ENCODE assay signal across 23 cellular contexts in the genomic region with DNA sequence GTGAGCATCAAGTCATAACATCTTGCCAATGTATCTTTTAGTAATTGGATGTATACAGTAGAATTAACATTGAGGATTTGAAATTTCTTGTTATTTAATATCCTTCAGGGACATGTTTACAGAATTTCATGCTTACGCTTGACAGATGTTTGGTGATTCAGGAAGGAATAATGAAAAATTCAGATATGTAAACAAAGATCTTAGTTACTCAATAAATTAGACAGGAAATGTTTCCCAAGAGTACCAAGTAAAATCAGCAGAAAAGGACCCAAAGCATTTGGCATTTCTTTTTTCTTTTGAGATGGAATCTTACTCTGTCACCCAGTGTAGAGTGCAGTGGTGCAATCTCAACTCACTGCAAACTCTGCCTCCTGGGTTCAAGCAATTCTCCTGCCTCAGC. TPM values are rescaled to one million over a fixed set of nuclear protein-coding genes. Genes with fewer than 3 reads are reported as not detected.
"Had no signal": no experiment of that assay in that cellular context is flagged by ENCODE, and none has a peak within 500 bp of the region (broad histone marks: within the 10 kb centered on the region; RNA-seq: fewer than 3 reads in every experiment).

No MANE protein-coding gene starts in this region.

- H3K9me3 ChIP-seq: mucosa of descending colon, ovary had no signal

- H3K27me3 ChIP-seq: ovary had no signal

- H3K36me3 ChIP-seq: heart left ventricle, ovary, right atrium auricular region, sigmoid colon had no signal

- H3K4me1 ChIP-seq: right atrium auricular region had no signal

- H3K4me3 ChIP-seq: coronary artery, heart left ventricle, mucosa of descending colon, ovary, right atrium auricular region, sigmoid colon had no signal

- FAIRE-seq: endothelial cell of umbilical vein, frontal cortex, small intestine had no signal

- DNase-seq: effector CD4-positive, alpha-beta T cell; endodermal cell; heart left ventricle; hippocampal formation; islet precursor cell; mucosa of descending colon; natural killer cell; ovary; sigmoid colon; small intestine; stimulated activated CD4-positive, alpha-beta T cell treated with anti-CD3 and anti-CD28 coated beads, Interleukin-12 subunit alpha, Interleukin-12 subunit beta, amount 100 ng/mL, for 4 hours; stimulated activated naive CD4-positive, alpha-beta T cell treated with Interleukin-2 at 50 U/mL for 16 hours had no signal

- ATAC-seq: heart left ventricle, left lobe of liver, mucosa of descending colon, natural killer cell had no signal

- H3K27ac ChIP-seq: coronary artery, heart left ventricle, ovary, right atrium auricular region, sigmoid colon had no signal

RNA-seq across cellular contexts. Expression of a gene that starts 4.7 kb away (rescaled TPM):
- total RNA-seq: dermis microvascular lymphatic vessel endothelial cell, endothelial cell of umbilical vein, glomerular endothelial cell, left lobe of liver, mammary epithelial cell, myocyte, natural killer cell, neural crest cell, posterior vena cava, right atrium auricular region, sigmoid colon had no signal
- polyA plus RNA-seq: endothelial cell of umbilical vein, heart left ventricle, mammary epithelial cell had no signal
